ENCODE assay signal across 13 cellular contexts in genomic region chr4:41751325-41752061, GRCh38. TPM values are rescaled to one million over a fixed set of nuclear protein-coding genes. Genes with fewer than 3 reads are reported as not detected.
DNase-seq lines count a peak whose midpoint lies in the region; ATAC-seq and TF ChIP-seq lines count a peak whose summit lies in the region.
"Had no signal": no experiment of that assay in that cellular context is flagged by ENCODE, and none has a peak within 500 bp of the region (broad histone marks: within the 10 kb centered on the region; RNA-seq: fewer than 3 reads in every experiment).

No MANE protein-coding gene starts in this region.

- TF ChIP-seq CTCF in esophagus muscularis mucosa (IDR thresholded peaks at IDR 0.05): no peak
- TF ChIP-seq CTCF in retinal pigment epithelial cell (conservative IDR thresholded peaks at IDR 0.05; ENCODE audit: low read depth, low read length): peak; percentile 31

- H3K36me3 ChIP-seq in NT2/D1 (ENCODE audit: insufficient read depth, insufficient read length, low read length) (no peaks in the 10 kb centered on the region), esophagus muscularis mucosa (no peaks in the 10 kb centered on the region)

- H3K27me3 ChIP-seq in NT2/D1 (ENCODE audit: insufficient read depth, insufficient read length) (peaks cover 98% of the 10 kb centered on the region), esophagus muscularis mucosa (peaks cover 0 to 93% (median 48%) of the 10 kb centered on the region in 4 donors)

- no peak overlapping the region for H3K27ac ChIP-seq in esophagus muscularis mucosa (replicated peaks in 1 of 4)

- intact Hi-C loops in esophagus muscularis mucosa (cut with DNase I): no loop called here

- DNase-seq in NCI-H82 (lab: John Stamatoyannopoulos, UW) (peak; percentile 78), NCI-H82 treated with DMSO at 0.1 percent for 48 hours (lab: John Stamatoyannopoulos, UW; ENCODE audit: unreplicated experiment) (no peak), NT2/D1 (ENCODE audit: low read depth, low spot score) (no peak), esophagus muscularis mucosa (ENCODE audit: extremely low spot score) (peak; percentile 77), retinal pigment epithelial cell (ENCODE audit: low read depth) (no peak)
- DNase-seq: 8988T, NCI-H2107, occipital lobe had no signal

- H3K9me3 ChIP-seq in NT2/D1 (ENCODE audit: insufficient read depth, low read length) (no peaks in the 10 kb centered on the region), esophagus muscularis mucosa (no peaks in the 10 kb centered on the region)

- H3K4me3 ChIP-seq in NT2/D1 (ENCODE audit: insufficient read length, low read depth): peak overlapping the region; percentile 46
- no peak overlapping the region for H3K4me3 ChIP-seq in esophagus muscularis mucosa
- no peak overlapping the region for H3K4me3 ChIP-seq in retinal pigment epithelial cell (ENCODE audit: low read length)

- H3K4me1 ChIP-seq in NT2/D1 (ENCODE audit: insufficient read depth, insufficient read length): peaks cover 4% of the 10 kb centered on the region
- peaks cover 0 to 26% (median 15%) of the 10 kb centered on the region in 4 donors for H3K4me1 ChIP-seq in esophagus muscularis mucosa

- peak overlapping the region; percentile 64 for H3K9ac ChIP-seq in NT2/D1 (ENCODE audit: insufficient read length, low read depth)

- 9% methylated on average over 15 of the region's 39 CpGs for WGBS in esophagus muscularis mucosa

- no peak for TF ChIP-seq EP300 in esophagus muscularis mucosa (IDR thresholded peaks at IDR 0.05)

- no peak for ATAC-seq in GM18870 (IDR thresholded peaks at IDR 0.05; ENCODE audit: unreplicated experiment)
- ATAC-seq in GM19455 (IDR thresholded peaks at IDR 0.05; ENCODE audit: unreplicated experiment): no peak
- no peak for ATAC-seq in HG03108 (IDR thresholded peaks at IDR 0.05; ENCODE audit: unreplicated experiment)
- ATAC-seq: esophagus mucosa; stimulated activated memory B cell treated with anti-CD40 and anti-IgM and Interleukin-4, amounts not matched to agents 10 μg/mL and 1 μg/mL and 100 μg/mL, for 72 hours had no signal

- TF ChIP-seq POLR2A in esophagus muscularis mucosa (IDR thresholded peaks at IDR 0.05; ENCODE audit: low read depth): no peak

RNA-seq across cellular contexts. Expression of gene PHOX2B, which starts 3.0 kb away (rescaled TPM):
- total RNA-seq in esophagus muscularis mucosa: 1 to 10 TPM in 1 of 4 donors, under 1 TPM in 2, not detected in 1; 0.19 to 3.0 (median 0.66) TPM
- total RNA-seq: esophagus mucosa, occipital lobe had no signal

Comparison
In these comparisons a context has a peak if more than half of its experiments do, and no peak if none do; other contexts are left out.
1. DNase-seq: peak in NCI-H82 (single experiment) and esophagus muscularis mucosa (single experiment); none in NCI-H82 treated with DMSO at 0.1 percent for 48 hours (single experiment), NT2/D1 (single experiment) and retinal pigment epithelial cell (single experiment).